Comparison of ENCODE assay signal across 30 cellular contexts in genomic region chr1:29437946-29438345, GRCh38.
"Had no signal": no experiment of that assay in that cellular context is flagged by ENCODE, and none has a peak within 500 bp of the region (broad histone marks: within the 10 kb centered on the region; RNA-seq: fewer than 3 reads in every experiment).

No MANE protein-coding gene starts in this region.

- H3K27me3 ChIP-seq: brain microvascular endothelial cell, cardiac muscle cell had no signal

- H3K9me3 ChIP-seq: SJCRH30, SK-N-SH had no signal

- H3K4me3 ChIP-seq: cardiac muscle cell, SJCRH30 had no signal

- DNase-seq: activated CD4-positive, alpha-beta memory T cell treated with anti-CD3 and anti-CD28 coated beads, Interleukin-2, amount 10 ng/mL, durations not matched to agents 7 days and 5 days; activated CD4-positive, alpha-beta T cell treated with anti-CD3 and anti-CD28 coated beads for 36 hours; activated CD4-positive, alpha-beta T cell treated with anti-CD3 and anti-CD28 coated beads, Interleukin-2, amount 50 U/mL, for 1 hour; activated CD8-positive, alpha-beta memory T cell treated with anti-CD3 and anti-CD28 coated beads, Interleukin-2, amount 50 U/mL, for 4 hours; activated gamma-delta T cell treated with Interleukin-2 at 50 U/mL for 16 hours; activated naive CD4-positive, alpha-beta T cell treated with anti-CD3 and anti-CD28 coated beads, Interleukin-2, amount 10 ng/mL, durations not matched to agents 7 days and 5 days; activated naive CD8-positive, alpha-beta T cell treated with anti-CD3 and anti-CD28 coated beads for 36 hours; activated T-cell treated with anti-CD3 and anti-CD28 coated beads, Interleukin-2, amount 50 U/mL, for 1 hour; brain microvascular endothelial cell; cerebellar nuclear complex; MM.1S; NCI-H1105; NCI-H1436; NCI-H187; NCI-H2081; NCI-H2171 treated with DMSO at 0.1 percent for 48 hours; NCI-H345; NCI-H510A; NCI-H526 treated with DMSO at 0.1 percent for 48 hours; NCI-H82; NK-92 treated with Interleukin-12 subunit alpha and Interleukin-12 subunit beta, amount 100 ng/mL, for 24 hours; OCI-M1; Right ventricle myocardium superior; RPMI8226; SJCRH30; SK-N-SH; T-helper 1 cell; WERI-Rb-1 had no signal

- H3K36me3 ChIP-seq: brain microvascular endothelial cell, cardiac muscle cell, SJCRH30, WERI-Rb-1 had no signal

- ATAC-seq: activated CD4-positive, alpha-beta T cell treated with anti-CD3 and anti-CD28 coated beads for 36 hours; Panc1 had no signal
